15 cellular contexts compared by ENCODE assay signal in the genomic region with DNA sequence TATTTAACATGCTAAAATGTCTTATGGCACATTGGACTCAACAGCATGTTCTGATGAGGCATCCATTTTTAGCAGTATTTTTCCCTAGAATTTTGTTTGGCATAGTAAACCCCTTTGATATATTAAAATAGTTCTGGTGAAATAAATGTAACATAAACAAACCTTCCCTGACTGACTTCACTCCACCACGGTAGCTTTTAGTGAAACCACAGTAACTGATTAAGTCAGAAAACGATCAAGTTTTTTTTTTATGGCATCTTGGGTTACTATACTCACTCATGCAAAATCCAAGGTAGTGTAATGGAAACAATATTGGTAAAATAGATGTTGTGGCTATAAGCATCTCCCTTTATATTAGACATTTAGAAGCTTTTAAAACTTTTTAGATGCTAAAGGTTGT. TPM values are rescaled to one million over a fixed set of nuclear protein-coding genes. Genes with fewer than 3 reads are reported as not detected.
DNase-seq lines count a peak whose midpoint lies in the region; ATAC-seq and TF ChIP-seq lines count a peak whose summit lies in the region.
"Had no signal": no experiment of that assay in that cellular context is flagged by ENCODE, and none has a peak within 500 bp of the region (broad histone marks: within the 10 kb centered on the region; RNA-seq: fewer than 3 reads in every experiment).

No MANE protein-coding gene starts in this region.

- peak overlapping the region; percentile 42 for H3K27ac Mint-ChIP-seq in activated CD4-positive, alpha-beta T cell treated with anti-CD3 and anti-CD28 coated beads for 36 hours
- peak overlapping the region; percentile 32 for H3K27ac Mint-ChIP-seq in central memory CD8-positive, alpha-beta T cell (ENCODE audit: low read depth)

- H3K79me2 ChIP-seq in osteoblast (ENCODE audit: insufficient read depth, low read length), result peaks cover 62% of the 10 kb centered on the region

- H3K27me3 Mint-ChIP-seq in activated CD4-positive, alpha-beta T cell treated with anti-CD3 and anti-CD28 coated beads for 36 hours, result no peaks in the 10 kb centered on the region
- no peaks in the 10 kb centered on the region for H3K27me3 Mint-ChIP-seq in central memory CD8-positive, alpha-beta T cell

- H3K4me3 ChIP-seq in osteoblast (ENCODE audit: insufficient read depth, low read length), result no peak overlapping the region
- H3K4me3 ChIP-seq: transverse colon had no signal

- H3K4me1 ChIP-seq in osteoblast (ENCODE audit: insufficient read depth, low read length), result peaks cover 28% of the 10 kb centered on the region

- no peaks in the 10 kb centered on the region for H3K27me3 ChIP-seq in osteoblast (ENCODE audit: insufficient read depth, low read length)
- H3K27me3 ChIP-seq: transverse colon had no signal

- peaks cover 50% of the 10 kb centered on the region for H3K4me1 Mint-ChIP-seq in activated CD4-positive, alpha-beta T cell treated with anti-CD3 and anti-CD28 coated beads for 36 hours
- peaks cover 62% of the 10 kb centered on the region for H3K4me1 Mint-ChIP-seq in central memory CD8-positive, alpha-beta T cell

- no peak overlapping the region for H3K4me3 Mint-ChIP-seq in activated CD4-positive, alpha-beta T cell treated with anti-CD3 and anti-CD28 coated beads for 36 hours
- H3K4me3 Mint-ChIP-seq in central memory CD8-positive, alpha-beta T cell, result no peak overlapping the region

- H3K9me3 ChIP-seq in osteoblast (ENCODE audit: low read depth, low read length), result no peaks in the 10 kb centered on the region
- H3K9me3 ChIP-seq: transverse colon had no signal

- H4K20me1 ChIP-seq in osteoblast (ENCODE audit: insufficient read depth, low read length), result peaks cover 26% of the 10 kb centered on the region

- H3K36me3 ChIP-seq in osteoblast (ENCODE audit: insufficient read depth, low read length), result peaks cover 24% of the 10 kb centered on the region

- intact Hi-C loops in activated CD4-positive, alpha-beta T cell treated with anti-CD3 and anti-CD28 coated beads for 36 hours (cut with DNase I, micrococcal nuclease), result loop anchor here in 1 of 2 experiments (5.0 kb wide), 1 partner anchor 841 kb away; no protein-coding TSS in a partner anchor
- intact Hi-C loops in left ventricle myocardium superior (cut with micrococcal nuclease), result no loop called here

- H3K9me3 Mint-ChIP-seq in activated CD4-positive, alpha-beta T cell treated with anti-CD3 and anti-CD28 coated beads for 36 hours (ENCODE audit: low read depth), result no peaks in the 10 kb centered on the region
- no peaks in the 10 kb centered on the region for H3K9me3 Mint-ChIP-seq in central memory CD8-positive, alpha-beta T cell

- ATAC-seq in activated CD4-positive, alpha-beta T cell treated with anti-CD3 and anti-CD28 coated beads for 36 hours, result no peak
- no peak for ATAC-seq in central memory CD8-positive, alpha-beta T cell (replicated peaks; ENCODE audit: extremely low read depth, poor library complexity, severe bottlenecking)
- no peak for ATAC-seq in left ventricle myocardium superior

- no peak overlapping the region for H2AFZ ChIP-seq in osteoblast (ENCODE audit: low read length)

- peak overlapping the region; percentile 88 for H3K4me2 ChIP-seq in osteoblast (ENCODE audit: insufficient read depth, low read length)

- H3K36me3 Mint-ChIP-seq in activated CD4-positive, alpha-beta T cell treated with anti-CD3 and anti-CD28 coated beads for 36 hours (ENCODE audit: low read depth), result peaks cover 52% of the 10 kb centered on the region
- H3K36me3 Mint-ChIP-seq in central memory CD8-positive, alpha-beta T cell (ENCODE audit: insufficient read depth), result peaks cover 35% of the 10 kb centered on the region

- POLR2A ChIA-PET in activated CD4-positive, alpha-beta T cell treated with anti-CD3 and anti-CD28 coated beads for 36 hours (lab: Charles Lee), result interaction anchor here (0.6 to 0.9 kb wide), 3 partner anchors 66 to 137 kb away, joined by 3 to 4 read pairs (median 4); no protein-coding TSS in a partner anchor

- TF ChIP-seq CTCF in osteoblast (IDR thresholded peaks at IDR 0.05; ENCODE audit: extremely low read depth, low read depth, low read length) (no peak), GM20000 (IDR thresholded peaks at IDR 0.05; ENCODE audit: extremely low read depth, missing control alignments) (no peak)

- H3K27ac ChIP-seq in osteoblast (ENCODE audit: low read depth, low read length), result peak overlapping the region; percentile 98

- CTCF ChIA-PET in activated CD4-positive, alpha-beta T cell treated with anti-CD3 and anti-CD28 coated beads for 36 hours (lab: Charles Lee), result interaction anchor here (0.6 to 2.2 kb wide), 5 partner anchors 10 to 185 kb away, joined by 3 to 8 read pairs (median 3); partner anchors contain the start of gene SELENOT

- DNase-seq in activated CD4-positive, alpha-beta T cell treated with anti-CD3 and anti-CD28 coated beads for 36 hours, result no peak
- DNase-seq in activated CD4-positive, alpha-beta T cell treated with anti-CD3 and anti-CD28 coated beads, Interleukin-2, amount 50 U/mL, for 48 hours, result no peak
- DNase-seq in M059J (ENCODE audit: low read depth) (peak; percentile 55), osteoblast (ENCODE audit: insufficient read length, low spot score, missing footprints) (no peak), left ventricle myocardium superior (no peak), GM20000 (ENCODE audit: low spot score) (no peak)
- no peak for DNase-seq in central memory CD8-positive, alpha-beta T cell (ENCODE audit: low spot score in 2 of 2)
- no peak for DNase-seq in stimulated activated CD4-positive, alpha-beta T cell treated with anti-CD3 and anti-CD28 coated beads, Interleukin-4, amount 100 ng/mL, for 1 hour
- DNase-seq: 8988T; activated naive CD4-positive, alpha-beta T cell treated with anti-CD3 and anti-CD28 coated beads, Interleukin-2, amount 50 U/mL, for 16 hours; GF-D8; NCI-H1105; NCI-H2227 treated with DMSO at 0.1 percent for 48 hours; SIG-M5; transverse colon had no signal

RNA-seq across cellular contexts. Expression of gene SERP1, which starts 2.8 kb away (rescaled TPM):
- total RNA-seq in activated CD4-positive, alpha-beta T cell treated with anti-CD3 and anti-CD28 coated beads for 36 hours, result 10 to 100 TPM; 84.6 to 96.1 TPM
- 278 and 294 TPM in 2 replicates for total RNA-seq in M059J (2014; rRNA removed; shearing (Covaris generic))
- 97.5 and 124 TPM in 2 replicates for total RNA-seq in osteoblast
- total RNA-seq in left ventricle myocardium superior, result 23.0 TPM

RNA-seq across cellular contexts. Expression of gene EIF2A, which starts 3.1 kb away (rescaled TPM):
- 100 to 1,000 TPM; 119 to 182 TPM for total RNA-seq in activated CD4-positive, alpha-beta T cell treated with anti-CD3 and anti-CD28 coated beads for 36 hours
- 227 and 268 TPM in 2 replicates for total RNA-seq in M059J (2014; rRNA removed; shearing (Covaris generic))
- 230 and 238 TPM in 2 replicates for total RNA-seq in osteoblast
- 80.2 TPM for total RNA-seq in left ventricle myocardium superior

RNA-seq across cellular contexts. Expression of gene SELENOT, which starts 59.6 kb away (rescaled TPM):
- 100 to 1,000 TPM in 1 of 2 experiments, 10 to 100 TPM in 1; 88.6 to 134 TPM for total RNA-seq in activated CD4-positive, alpha-beta T cell treated with anti-CD3 and anti-CD28 coated beads for 36 hours
- 243 and 244 TPM in 2 replicates for total RNA-seq in M059J (2014; rRNA removed; shearing (Covaris generic))
- total RNA-seq in osteoblast (87.9 and 94.3 TPM in 2 replicates), left ventricle myocardium superior (63.3 TPM)
